ENCODE assay signal across 4 cellular contexts in genomic region chr3:98559769-98560168, GRCh38. TPM values are rescaled to one million over a fixed set of nuclear protein-coding genes. Genes with fewer than 3 reads are reported as not detected.
"Had no signal": no experiment of that assay in that cellular context is flagged by ENCODE, and none has a peak within 500 bp of the region (broad histone marks: within the 10 kb centered on the region; RNA-seq: fewer than 3 reads in every experiment).

No MANE protein-coding gene starts in this region.

RNA-seq across cellular contexts. Expression of gene GPR15, which starts 28.0 kb away (rescaled TPM):
- total RNA-seq: PC-9, Right ventricle myocardium inferior, SJCRH30, SK-MEL-5 had no signal
